ENCODE assay signal across 24 cellular contexts in the genomic region with DNA sequence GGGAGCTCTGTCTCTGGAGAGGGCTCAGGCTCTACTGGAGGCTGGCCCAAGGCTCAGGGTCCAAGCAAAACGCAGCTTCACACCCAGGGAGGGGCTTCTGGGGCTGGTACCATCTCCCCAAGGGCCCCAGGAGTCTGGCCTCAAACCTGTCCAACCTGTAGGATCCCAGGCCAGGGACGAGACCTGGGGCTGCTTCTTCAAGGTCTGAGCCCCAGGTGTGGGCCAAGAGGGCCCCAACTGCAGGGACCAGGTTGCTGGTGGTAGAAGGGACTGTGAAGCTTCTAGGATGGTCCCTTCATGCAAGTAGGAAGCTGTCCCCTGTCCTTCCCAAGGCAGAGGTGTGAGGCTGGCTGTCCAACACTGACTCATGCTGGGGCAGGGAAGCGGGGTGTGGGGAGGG. TPM values are rescaled to one million over a fixed set of nuclear protein-coding genes. Genes with fewer than 3 reads are reported as not detected.
DNase-seq lines count a peak whose midpoint lies in the region; ATAC-seq lines count a peak whose summit lies in the region.
"Had no signal": no experiment of that assay in that cellular context is flagged by ENCODE, and none has a peak within 500 bp of the region (broad histone marks: within the 10 kb centered on the region; RNA-seq: fewer than 3 reads in every experiment).

No MANE protein-coding gene starts in this region.

- peaks cover 4% of the 10 kb centered on the region for H3K9me3 Mint-ChIP-seq in activated naive CD8-positive, alpha-beta T cell treated with anti-CD3 and anti-CD28 coated beads for 36 hours
- peaks cover 6% of the 10 kb centered on the region for H3K9me3 Mint-ChIP-seq in activated naive CD8-positive, alpha-beta T cell treated with anti-CD3 and anti-CD28 coated beads, Interleukin-2, amount 50 U/mL, for 24 hours
- H3K9me3 Mint-ChIP-seq in effector memory CD8-positive, alpha-beta T cell, result peaks cover 0 to 1% of the 10 kb centered on the region in 2 donors

- peaks cover 6% of the 10 kb centered on the region for H3K4me1 Mint-ChIP-seq in activated naive CD8-positive, alpha-beta T cell treated with anti-CD3 and anti-CD28 coated beads for 36 hours
- peaks cover 8% of the 10 kb centered on the region for H3K4me1 Mint-ChIP-seq in activated naive CD8-positive, alpha-beta T cell treated with anti-CD3 and anti-CD28 coated beads, Interleukin-2, amount 50 U/mL, for 24 hours
- peaks cover 10% of the 10 kb centered on the region in 2 donors for H3K4me1 Mint-ChIP-seq in effector memory CD8-positive, alpha-beta T cell (ENCODE audit: low read depth in 2 of 2)

- no peaks in the 10 kb centered on the region for H3K27me3 Mint-ChIP-seq in activated naive CD8-positive, alpha-beta T cell treated with anti-CD3 and anti-CD28 coated beads for 36 hours
- H3K27me3 Mint-ChIP-seq in activated naive CD8-positive, alpha-beta T cell treated with anti-CD3 and anti-CD28 coated beads, Interleukin-2, amount 50 U/mL, for 24 hours, result no peaks in the 10 kb centered on the region
- peaks cover 0 to 6% of the 10 kb centered on the region in 2 donors for H3K27me3 Mint-ChIP-seq in effector memory CD8-positive, alpha-beta T cell

- intact Hi-C loops in posterior vena cava (cut with DNase I), result loop anchor here in 1 of 2 donors (10.0 kb wide), 1 partner anchor 826 kb away; no protein-coding TSS in a partner anchor

- no peak for DNase-seq in activated naive CD8-positive, alpha-beta T cell treated with anti-CD3 and anti-CD28 coated beads for 36 hours
- no peak for DNase-seq in activated naive CD8-positive, alpha-beta T cell treated with anti-CD3 and anti-CD28 coated beads, Interleukin-2, amount 50 U/mL, for 24 hours
- DNase-seq in GM03348 (ENCODE audit: low spot score), result peak; percentile 7
- no peak for DNase-seq in effector memory CD8-positive, alpha-beta T cell
- DNase-seq in posterior vena cava (ENCODE audit: low spot score), result peak; percentile 58
- DNase-seq in DMS53 treated with DMSO at 0.1 percent for 48 hours (lab: John Stamatoyannopoulos, UW; ENCODE audit: unreplicated experiment), result no peak
- DNase-seq in NCI-H2196 treated with DMSO at 0.1 percent for 48 hours (lab: John Stamatoyannopoulos, UW; ENCODE audit: unreplicated experiment), result no peak
- DNase-seq: Calu3; CD4-positive, alpha-beta memory T cell; DMS153; GDM1; HFFc6; Karpas-422; MV-4-11; NCI-H1105 treated with DMSO at 0.1 percent for 48 hours; NCI-H2029 treated with DMSO at 0.1 percent for 48 hours; NCI-H524; NCI-H774; NK-92 treated with Interleukin-12 subunit alpha and Interleukin-12 subunit beta, amount 100 ng/mL, for 24 hours had no signal

- no peak for ATAC-seq in activated naive CD8-positive, alpha-beta T cell treated with anti-CD3 and anti-CD28 coated beads, Interleukin-2, amount 50 U/mL, for 24 hours
- no peak for ATAC-seq in effector memory CD8-positive, alpha-beta T cell (replicated peaks)
- no peak for ATAC-seq in GM18858 (IDR thresholded peaks at IDR 0.05; ENCODE audit: unreplicated experiment)
- ATAC-seq: Panc1, Right ventricle myocardium inferior had no signal

- H3K36me3 Mint-ChIP-seq in activated naive CD8-positive, alpha-beta T cell treated with anti-CD3 and anti-CD28 coated beads for 36 hours, result no peaks in the 10 kb centered on the region
- H3K36me3 Mint-ChIP-seq in activated naive CD8-positive, alpha-beta T cell treated with anti-CD3 and anti-CD28 coated beads, Interleukin-2, amount 50 U/mL, for 24 hours (ENCODE audit: low read depth), result no peaks in the 10 kb centered on the region
- peaks cover 22% of the 10 kb centered on the region for H3K36me3 Mint-ChIP-seq in effector memory CD8-positive, alpha-beta T cell (ENCODE audit: insufficient read depth)

- peak overlapping the region; percentile 7 for H3K4me3 Mint-ChIP-seq in activated naive CD8-positive, alpha-beta T cell treated with anti-CD3 and anti-CD28 coated beads for 36 hours
- no peak overlapping the region for H3K4me3 Mint-ChIP-seq in activated naive CD8-positive, alpha-beta T cell treated with anti-CD3 and anti-CD28 coated beads, Interleukin-2, amount 50 U/mL, for 24 hours
- H3K4me3 Mint-ChIP-seq in effector memory CD8-positive, alpha-beta T cell, result peak overlapping the region; percentile 3 to 33
- H3K4me3 Mint-ChIP-seq: HFFc6 had no signal

- H3K27ac Mint-ChIP-seq in activated naive CD8-positive, alpha-beta T cell treated with anti-CD3 and anti-CD28 coated beads for 36 hours, result no peak overlapping the region
- no peak overlapping the region for H3K27ac Mint-ChIP-seq in activated naive CD8-positive, alpha-beta T cell treated with anti-CD3 and anti-CD28 coated beads, Interleukin-2, amount 50 U/mL, for 24 hours
- peak overlapping the region; percentile 44 to 86 for H3K27ac Mint-ChIP-seq in effector memory CD8-positive, alpha-beta T cell
- H3K27ac Mint-ChIP-seq: HFFc6 had no signal

RNA-seq across cellular contexts. Expression of gene MMEL1, which starts 7.8 kb away (rescaled TPM):
- total RNA-seq in activated naive CD8-positive, alpha-beta T cell treated with anti-CD3 and anti-CD28 coated beads for 36 hours, result 1 to 10 TPM; 1.5 to 1.6 TPM
- total RNA-seq in posterior vena cava, result 1 to 10 TPM in 1 of 2 donors, under 1 TPM in 1; 0.57 to 1.8 TPM
- total RNA-seq: HFFc6, M059J, SK-MEL-5 had no signal

RNA-seq across cellular contexts. Expression of gene PRXL2B, which starts 54.0 kb away (rescaled TPM):
- total RNA-seq in activated naive CD8-positive, alpha-beta T cell treated with anti-CD3 and anti-CD28 coated beads for 36 hours, result 10 to 100 TPM; 42.2 to 43.2 TPM
- 10 to 100 TPM; 11.4 to 12.2 TPM for total RNA-seq in posterior vena cava

Comparison
In these comparisons a context has a peak if more than half of its experiments do, and no peak if none do; other contexts are left out.
1. DNase-seq: peak in GM03348 (single experiment) and posterior vena cava (single experiment); none in activated naive CD8-positive, alpha-beta T cell treated with anti-CD3 and anti-CD28 coated beads for 36 hours (single experiment), activated naive CD8-positive, alpha-beta T cell treated with anti-CD3 and anti-CD28 coated beads, Interleukin-2, amount 50 U/mL, for 24 hours (single experiment), effector memory CD8-positive, alpha-beta T cell (0 of 3), DMS53 treated with DMSO at 0.1 percent for 48 hours (single experiment) and NCI-H2196 treated with DMSO at 0.1 percent for 48 hours (single experiment).
2. H3K27ac Mint-ChIP-seq: peak in effector memory CD8-positive, alpha-beta T cell (2 of 2); none in activated naive CD8-positive, alpha-beta T cell treated with anti-CD3 and anti-CD28 coated beads for 36 hours (single experiment) and activated naive CD8-positive, alpha-beta T cell treated with anti-CD3 and anti-CD28 coated beads, Interleukin-2, amount 50 U/mL, for 24 hours (single experiment).